Comparison of ENCODE assay signal across 8 cellular contexts in genomic region chr15:74626752-74627692, GRCh38. TPM values are rescaled to one million over a fixed set of nuclear protein-coding genes. Genes with fewer than 3 reads are reported as not detected.
DNase-seq lines count a peak whose midpoint lies in the region; ATAC-seq and TF ChIP-seq lines count a peak whose summit lies in the region.

No MANE protein-coding gene starts in this region.

- no peaks in the 10 kb centered on the region for H3K9me3 Mint-ChIP-seq in dendritic cell treated with granulocyte-macrophage colony-stimulating factor and Interleukin-4, amounts not matched to agents 40 ng/mL and 50 ng/mL, for 4 days

- peaks cover 40% of the 10 kb centered on the region for H3K4me1 Mint-ChIP-seq in dendritic cell treated with granulocyte-macrophage colony-stimulating factor and Interleukin-4, amounts not matched to agents 40 ng/mL and 50 ng/mL, for 4 days (ENCODE audit: low read depth)

- no peaks in the 10 kb centered on the region for H3K27me3 Mint-ChIP-seq in dendritic cell treated with granulocyte-macrophage colony-stimulating factor and Interleukin-4, amounts not matched to agents 40 ng/mL and 50 ng/mL, for 4 days

- no peak for TF ChIP-seq POLR2A in lower leg skin (IDR thresholded peaks at IDR 0.05)

- H3K4me3 ChIP-seq in GM12865 (ENCODE audit: low read depth, low read length): no peak overlapping the region
- no peak overlapping the region for H3K4me3 ChIP-seq in lower leg skin (ENCODE audit: low read depth, poor library complexity, severe bottlenecking)

- TF ChIP-seq CTCF in GM12865 (IDR thresholded peaks at IDR 0.05; ENCODE audit: insufficient read depth, low read depth, low read length, missing control alignments): no peak
- TF ChIP-seq CTCF in foreskin keratinocyte (conservative IDR thresholded peaks at IDR 0.05): no peak
- no peak for TF ChIP-seq CTCF in lower leg skin (IDR thresholded peaks at IDR 0.05)

- ATAC-seq in GM19395 (IDR thresholded peaks at IDR 0.05; ENCODE audit: unreplicated experiment) (peak; percentile 65), foreskin keratinocyte (no peak)

- no peak overlapping the region for H3K27ac ChIP-seq in foreskin keratinocyte

- intact Hi-C loops in dendritic cell treated with granulocyte-macrophage colony-stimulating factor and Interleukin-4, amounts not matched to agents 40 ng/mL and 50 ng/mL, for 4 days (cut with micrococcal nuclease): no loop called here
- intact Hi-C loops in lower leg skin (cut with DNase I; ENCODE audit: low total_unique reads): no loop called here

- DNase-seq in GM12865 (ENCODE audit: low read depth) (peak; percentile 79), KG1 (lab: John Stamatoyannopoulos, UW) (peak; percentile 18), occipital lobe (lab: John Stamatoyannopoulos, UW) (no peak), foreskin keratinocyte (no peak), middle frontal gyrus (ENCODE audit: extremely low spot score, low spot score) (no peak), lower leg skin (ENCODE audit: low spot score in 2 of 2) (no peak)

- peaks cover 100% of the 10 kb centered on the region for H3K36me3 Mint-ChIP-seq in dendritic cell treated with granulocyte-macrophage colony-stimulating factor and Interleukin-4, amounts not matched to agents 40 ng/mL and 50 ng/mL, for 4 days (ENCODE audit: low read depth)

- H3K27me3 ChIP-seq in foreskin keratinocyte: no peaks in the 10 kb centered on the region

- H3K4me3 Mint-ChIP-seq in dendritic cell treated with granulocyte-macrophage colony-stimulating factor and Interleukin-4, amounts not matched to agents 40 ng/mL and 50 ng/mL, for 4 days: no peak overlapping the region

- peak overlapping the region; percentile 10 for H3K27ac Mint-ChIP-seq in dendritic cell treated with granulocyte-macrophage colony-stimulating factor and Interleukin-4, amounts not matched to agents 40 ng/mL and 50 ng/mL, for 4 days

- WGBS in lower leg skin, 2 donors: 85 to 87% methylated on average over 8 to 10 of the region's 10 CpGs

- H3K4me1 ChIP-seq in foreskin keratinocyte: no peaks in the 10 kb centered on the region

RNA-seq across cellular contexts. Expression of gene CLK3, which starts 11.4 kb away (rescaled TPM):
- total RNA-seq in occipital lobe (27.0 TPM), foreskin keratinocyte (51.9 and 60.4 TPM in 2 replicates), lower leg skin (100 to 1,000 TPM in 2 of 4 donors, 10 to 100 TPM in 2; 96.7 to 230 (median 117) TPM)
- 41.7 and 48.1 TPM in 2 replicates for polyA plus RNA-seq in foreskin keratinocyte

Comparison
In these comparisons a context has a peak if more than half of its experiments do, and no peak if none do; other contexts are left out.
1. DNase-seq: peak in GM12865 (single experiment) and KG1 (single experiment); none in occipital lobe (single experiment), foreskin keratinocyte (0 of 2), middle frontal gyrus (single experiment) and lower leg skin (0 of 2).